22 cellular contexts compared by ENCODE assay signal in the genomic region with DNA sequence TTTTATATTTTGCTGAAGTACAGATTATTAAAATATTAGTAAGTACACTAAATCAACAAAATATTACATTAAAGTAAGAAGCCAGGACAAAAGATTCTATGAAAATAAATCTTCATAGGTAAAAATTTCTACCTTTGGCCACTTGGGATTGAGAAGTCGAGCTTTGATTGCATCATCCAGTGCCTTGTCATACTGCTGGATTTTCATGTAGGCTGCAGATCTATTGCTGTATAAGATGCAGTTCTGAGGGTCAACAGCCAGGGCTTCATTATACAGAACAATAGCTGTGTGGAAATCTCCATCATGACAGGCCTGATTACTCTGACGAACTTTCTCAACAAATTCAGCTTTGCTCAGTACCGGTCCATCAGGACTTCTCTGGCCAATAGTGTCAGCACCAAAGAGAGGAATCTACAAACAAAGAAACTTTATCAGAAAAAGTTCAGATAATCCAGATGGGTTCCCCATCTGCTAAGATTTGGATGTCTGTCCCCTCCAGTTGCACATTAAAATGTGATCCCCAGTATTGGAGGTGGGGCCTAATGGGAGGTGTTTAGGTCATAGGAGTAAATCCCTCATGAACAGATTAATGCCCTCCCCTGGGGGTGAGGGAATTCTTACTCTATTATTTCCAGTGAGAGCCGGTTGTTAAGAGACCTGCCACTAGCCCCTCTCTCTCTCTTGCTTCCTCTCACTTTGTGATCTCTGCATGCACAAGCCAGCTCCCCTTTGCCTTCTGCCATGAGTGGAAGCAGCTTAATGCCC. TPM values are rescaled to one million over a fixed set of nuclear protein-coding genes. Genes with fewer than 3 reads are reported as not detected.
A peak's percentile ranks its signal among the peaks of the same experiment; 100 is the strongest.
DNase-seq lines count a peak whose midpoint lies in the region; ATAC-seq and TF ChIP-seq lines count a peak whose summit lies in the region.
"Had no signal": no experiment of that assay in that cellular context is flagged by ENCODE, and none has a peak within 500 bp of the region (broad histone marks: within the 10 kb centered on the region; RNA-seq: fewer than 3 reads in every experiment).

No MANE protein-coding gene starts in this region.

- no peaks in the 10 kb centered on the region for H3K9me3 ChIP-seq in trophoblast cell (ENCODE audit: insufficient read depth, low read depth, low read length)
- no peaks in the 10 kb centered on the region for H3K9me3 ChIP-seq in colonic mucosa
- H3K9me3 ChIP-seq: esophagus squamous epithelium had no signal

- H3K23ac ChIP-seq in trophoblast cell (ENCODE audit: low read length): no peak overlapping the region

- H2BK5ac ChIP-seq in trophoblast cell (ENCODE audit: low read depth, low read length, poor library complexity): no peak overlapping the region

- intact Hi-C loops in colonic mucosa (cut with DNase I): no loop called here

- WGBS in trophoblast cell (ENCODE audit: extremely low coverage, insufficient coverage, insufficient read length): no CpG with 5 or more reads among the region's 4 CpGs

- no peak for TF ChIP-seq CTCF in colonic mucosa (IDR thresholded peaks at IDR 0.05)

- no peaks in the 10 kb centered on the region for H3K79me2 ChIP-seq in trophoblast cell (ENCODE audit: control insufficient read depth, insufficient read depth, low read length, poor library complexity)

- H4K8ac ChIP-seq in trophoblast cell (ENCODE audit: low read depth, low read length): no peak overlapping the region

- H2AK5ac ChIP-seq in trophoblast cell (ENCODE audit: low read length): no peak overlapping the region

- H3K14ac ChIP-seq in trophoblast cell (ENCODE audit: low read length): no peak overlapping the region

- no peak overlapping the region for H3K4ac ChIP-seq in trophoblast cell (ENCODE audit: low read depth, low read length)

- no peak overlapping the region for H3K27ac ChIP-seq in trophoblast cell (ENCODE audit: low read depth, low read length)
- H3K27ac ChIP-seq in colonic mucosa: no peak overlapping the region
- H3K27ac ChIP-seq: 22Rv1, esophagus squamous epithelium, HL-60, skin epidermis had no signal

- no peaks in the 10 kb centered on the region for H3K36me3 ChIP-seq in trophoblast cell (ENCODE audit: control insufficient read depth in 1 of 2, insufficient read depth in 2 of 2, low read length in 2 of 2)
- no peaks in the 10 kb centered on the region for H3K36me3 ChIP-seq in colonic mucosa
- H3K36me3 ChIP-seq: esophagus squamous epithelium had no signal

- H3K4me2 ChIP-seq in trophoblast cell (ENCODE audit: low read length): no peak overlapping the region

- H3K18ac ChIP-seq in trophoblast cell (ENCODE audit: low read length): no peak overlapping the region

- H4K12ac ChIP-seq in trophoblast cell (ENCODE audit: low read depth, low read length): no peak overlapping the region

- no peak overlapping the region for H3K9ac ChIP-seq in trophoblast cell (ENCODE audit: low read length)
- H3K9ac ChIP-seq in colonic mucosa (ENCODE audit: low read depth in 2 of 2, low read length in 2 of 2): no peak overlapping the region

- H3K4me3 ChIP-seq in trophoblast cell (ENCODE audit: low read depth, low read length): no peak overlapping the region
- no peak overlapping the region for H3K4me3 ChIP-seq in colonic mucosa
- H3K4me3 ChIP-seq: esophagus squamous epithelium, skin epidermis had no signal

- no peak overlapping the region for H2AFZ ChIP-seq in trophoblast cell (ENCODE audit: insufficient read depth, low read length, poor library complexity)

- no peak overlapping the region for H2BK12ac ChIP-seq in trophoblast cell (ENCODE audit: low read length)

- H3K4me1 ChIP-seq in trophoblast cell (ENCODE audit: control insufficient read depth in 1 of 2, insufficient read depth in 2 of 2, low read length in 2 of 2) (no peaks in the 10 kb centered on the region), colonic mucosa (no peaks in the 10 kb centered on the region)
- H3K4me1 ChIP-seq: esophagus squamous epithelium had no signal

- H3K27me3 ChIP-seq in trophoblast cell (ENCODE audit: insufficient read depth, low read length): no peaks in the 10 kb centered on the region
- no peaks in the 10 kb centered on the region for H3K27me3 ChIP-seq in colonic mucosa
- H3K27me3 ChIP-seq: esophagus squamous epithelium had no signal

- H2BK120ac ChIP-seq in trophoblast cell (ENCODE audit: insufficient read depth, low read length, poor library complexity): no peak overlapping the region

- peak; percentile 2 for DNase-seq in NCI-H1436 (lab: John Stamatoyannopoulos, UW)
- no peak for DNase-seq in NCI-H1436 treated with DMSO at 0.1 percent for 48 hours (lab: John Stamatoyannopoulos, UW)
- DNase-seq in NCI-H1930 (lab: John Stamatoyannopoulos, UW): peak; percentile 12 to 61
- DNase-seq in dermis blood vessel endothelial cell: peak; percentile 33
- DNase-seq in trophoblast cell: peak; percentile 4 to 12
- DNase-seq in colonic mucosa: no peak
- no peak for DNase-seq in NCI-H526 treated with DMSO at 0.1 percent for 48 hours (lab: John Stamatoyannopoulos, UW)
- DNase-seq: activated CD4-positive, alpha-beta T cell treated with anti-CD3 and anti-CD28 coated beads, Interleukin-2, amount 10 ng/mL, durations not matched to agents 24 days and 14 days; activated naive CD8-positive, alpha-beta T cell treated with anti-CD3 and anti-CD28 coated beads for 36 hours; activated T-cell treated with anti-CD3 and anti-CD28 coated beads, Interleukin-2, amount 50 U/mL, for 1 hour; CD4-positive, alpha-beta memory T cell; esophagus squamous epithelium; mammary epithelial cell; NCI-H1048; NK-92 treated with Interleukin-12 subunit alpha and Interleukin-12 subunit beta, amount 100 ng/mL, for 24 hours; nucleus accumbens; Right ventricle myocardium superior; T-helper 9 cell had no signal

- no peak overlapping the region for H4K91ac ChIP-seq in trophoblast cell (ENCODE audit: low read depth, low read length)

- no peaks in the 10 kb centered on the region for H3K79me1 ChIP-seq in trophoblast cell (ENCODE audit: low read length)

- ATAC-seq in HG02763 (IDR thresholded peaks at IDR 0.05; ENCODE audit: unreplicated experiment): no peak

RNA-seq across cellular contexts. Expression of gene TTC28, which starts 50.0 kb away (rescaled TPM):
- 27.2 and 44.4 TPM in 2 replicates for total RNA-seq in dermis blood vessel endothelial cell
- 5.1 and 5.9 TPM in 2 replicates for polyA plus RNA-seq in trophoblast cell (2013)
- total RNA-seq in colonic mucosa: 1 to 10 TPM; 6.6 to 9.2 TPM

Comparison
In these comparisons a context has a peak if more than half of its experiments do, and no peak if none do; other contexts are left out.
1. DNase-seq: peak in NCI-H1436 (single experiment), NCI-H1930 (2 of 2), dermis blood vessel endothelial cell (single experiment) and trophoblast cell (2 of 2); none in NCI-H1436 treated with DMSO at 0.1 percent for 48 hours (single experiment), colonic mucosa (single experiment) and NCI-H526 treated with DMSO at 0.1 percent for 48 hours (single experiment).